8 cellular contexts compared by ENCODE assay signal in the genomic region with DNA sequence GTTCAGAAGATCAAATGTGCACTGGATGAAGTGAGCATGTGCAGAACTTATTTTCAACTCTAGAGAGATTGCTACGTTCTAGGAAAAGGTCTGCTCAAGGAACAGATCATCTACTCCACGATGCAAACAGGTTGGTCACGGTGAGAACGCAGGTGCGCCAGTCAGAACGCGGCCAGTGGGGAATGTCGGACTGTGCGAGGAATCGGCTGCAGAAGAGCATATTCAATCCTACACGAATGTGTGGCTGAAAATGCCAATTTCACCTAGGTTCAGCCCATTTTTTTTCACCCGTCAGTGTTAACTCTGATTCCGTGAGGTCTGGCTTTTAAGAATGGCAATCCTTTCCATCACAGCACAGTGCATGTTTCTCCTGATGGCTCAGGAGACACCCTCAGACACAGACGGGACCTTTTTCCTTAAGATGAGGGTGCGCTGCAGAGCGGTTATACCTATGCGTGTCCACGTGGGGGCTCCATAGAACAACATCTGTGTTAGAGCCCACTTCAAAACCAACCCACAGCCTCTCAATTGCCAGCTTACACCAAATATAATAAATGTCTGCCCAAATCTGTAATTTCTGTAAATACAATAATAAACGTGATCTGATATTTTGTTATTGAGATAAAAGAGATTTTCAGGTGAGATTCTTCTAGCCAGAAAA.
DNase-seq lines count a peak whose midpoint lies in the region; ATAC-seq, FAIRE-seq and TF ChIP-seq lines count a peak whose summit lies in the region.

No MANE protein-coding gene starts in this region.

- peak in 4 of 7 experiments; percentile 3 to 24 (median 14) for DNase-seq in CD8-positive, alpha-beta T cell
- DNase-seq in NCI-H510A (lab: John Stamatoyannopoulos, UW) (peak; percentile 44), activated T-cell treated with anti-CD3 and anti-CD28 coated beads for 4 hours (peak; percentile 2), frontal cortex (ENCODE audit: low spot score in 2 of 2) (peak; percentile 21 to 51), pancreas (peak; percentile 31 to 75 (median 61))

- no peaks in the 10 kb centered on the region for H3K9me3 ChIP-seq in CD8-positive, alpha-beta T cell (ENCODE audit: low read length)
- H3K9me3 ChIP-seq in pancreas, result no peaks in the 10 kb centered on the region

- no peak for FAIRE-seq in frontal cortex (lab: Jason Lieb, UNC)
- peak; percentile 82 for FAIRE-seq in pancreas (lab: Jason Lieb, UNC)

- H3K4me3 ChIP-seq in CD8-positive, alpha-beta T cell (ENCODE audit: low read depth, low read length), result no peak overlapping the region
- no peak overlapping the region for H3K4me3 ChIP-seq in pancreas

- H3K27me3 Mint-ChIP-seq in CD8-positive, alpha-beta T cell (ENCODE audit: low read depth), result peaks cover 4% of the 10 kb centered on the region

- H3K27ac ChIP-seq in CD8-positive, alpha-beta T cell (ENCODE audit: low read depth, low read length), result no peak overlapping the region
- no peak overlapping the region for H3K27ac ChIP-seq in pancreas

- POLR2A ChIA-PET in CD8-positive, alpha-beta T cell (lab: Charles Lee), result no interaction called here

- no peaks in the 10 kb centered on the region for H3K36me3 ChIP-seq in CD8-positive, alpha-beta T cell (ENCODE audit: insufficient read depth, low read length)
- H3K36me3 ChIP-seq in pancreas, result no peaks in the 10 kb centered on the region

- H3K27me3 ChIP-seq in CD8-positive, alpha-beta T cell (ENCODE audit: insufficient read depth, low read length), result no peaks in the 10 kb centered on the region
- H3K27me3 ChIP-seq in pancreas, result no peaks in the 10 kb centered on the region

- no peak overlapping the region for H3K4me3 Mint-ChIP-seq in CD8-positive, alpha-beta T cell

- no peak for ATAC-seq in CD8-positive, alpha-beta T cell
- ATAC-seq in GM18907 (IDR thresholded peaks at IDR 0.05; ENCODE audit: unreplicated experiment), result peak; percentile 86
- peak; percentile 87 for ATAC-seq in HG03378 (IDR thresholded peaks at IDR 0.05; ENCODE audit: unreplicated experiment)
- peak; percentile 84 to 98 (median 92) for ATAC-seq in pancreas
- ATAC-seq in GM21737 (IDR thresholded peaks at IDR 0.05; ENCODE audit: unreplicated experiment), result no peak

- peak; percentile 57 for TF ChIP-seq CTCF in CD8-positive, alpha-beta T cell (IDR thresholded peaks at IDR 0.05)
- TF ChIP-seq CTCF in pancreas (IDR thresholded peaks at IDR 0.05), result peak; percentile 56 to 71 (median 66)

- H3K36me3 Mint-ChIP-seq in CD8-positive, alpha-beta T cell, result no peaks in the 10 kb centered on the region

- H3K4me1 Mint-ChIP-seq in CD8-positive, alpha-beta T cell (ENCODE audit: low read depth), result no peaks in the 10 kb centered on the region

- no peak overlapping the region for H3K27ac Mint-ChIP-seq in CD8-positive, alpha-beta T cell

- intact Hi-C loops in CD8-positive, alpha-beta T cell (cut with DNase I, micrococcal nuclease), result no loop called here
- intact Hi-C loops in pancreas (cut with DNase I), result loop anchor here in 1 of 3 donors (10.0 kb wide), 1 partner anchor 351 kb away; no protein-coding TSS in a partner anchor

- CTCF ChIA-PET in CD8-positive, alpha-beta T cell (lab: Charles Lee), result interaction anchor here (0.8 kb wide), 1 partner anchor 35 kb away, joined by 3 read pairs; no protein-coding TSS in a partner anchor

- 20 to 28% methylated on average over 19 of the region's 19 CpGs for WGBS in pancreas, 2 donors

- H3K4me1 ChIP-seq in CD8-positive, alpha-beta T cell (ENCODE audit: insufficient read depth, low read length), result no peaks in the 10 kb centered on the region
- no peaks in the 10 kb centered on the region for H3K4me1 ChIP-seq in pancreas

- H3K9me3 Mint-ChIP-seq in CD8-positive, alpha-beta T cell, result no peaks in the 10 kb centered on the region

Comparison
In these comparisons a context has a peak if more than half of its experiments do, and no peak if none do; other contexts are left out.
1. ATAC-seq: peak in GM18907 (single experiment), HG03378 (single experiment) and pancreas (4 of 4); none in CD8-positive, alpha-beta T cell (single experiment) and GM21737 (single experiment).
2. DNase-seq: peak in every context shown above with its lines; median percentile 61 in pancreas; 44 in NCI-H510A; 36 in frontal cortex; 14 in CD8-positive, alpha-beta T cell; 2 in activated T-cell treated with anti-CD3 and anti-CD28 coated beads for 4 hours.